In the genomic region with DNA sequence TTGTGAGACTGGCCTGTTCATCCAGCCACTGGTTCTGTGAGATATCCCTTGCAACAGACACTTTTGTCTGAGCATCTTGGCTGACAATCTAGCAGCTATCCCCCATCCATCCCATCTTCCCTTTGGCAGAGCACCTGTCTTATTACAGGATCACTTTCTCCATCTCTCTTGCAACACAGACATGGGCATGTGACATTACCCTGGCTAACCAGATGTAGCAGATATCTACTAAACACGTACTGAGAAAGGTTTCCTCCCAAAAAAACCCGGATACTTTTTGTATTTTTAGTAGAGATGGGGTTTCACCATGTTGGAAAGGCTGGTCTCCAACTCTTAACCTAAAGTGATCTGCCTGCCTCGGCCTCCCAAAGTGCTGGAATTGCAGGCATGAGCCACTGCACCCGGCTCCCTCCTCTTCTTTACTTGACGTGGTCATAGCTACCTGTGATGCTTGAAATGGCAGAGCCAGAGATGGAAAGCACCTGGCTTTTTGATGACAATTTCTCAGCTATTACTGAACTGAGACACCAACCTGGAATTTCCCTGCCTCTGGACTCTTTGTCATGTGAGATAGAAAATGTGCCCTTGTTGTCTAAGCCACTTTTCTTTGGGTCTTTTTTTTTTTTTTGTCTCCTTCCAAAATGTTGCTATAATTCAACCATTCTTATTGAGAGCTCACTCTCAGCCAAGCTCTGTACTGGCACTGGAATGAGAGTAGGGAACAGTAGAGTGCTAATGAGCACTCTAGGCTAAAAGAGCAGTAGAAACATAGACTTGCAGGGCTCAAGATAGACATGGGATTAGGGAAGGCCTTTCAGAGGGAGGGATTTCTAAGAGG, we compare ENCODE assay signal across 11 cellular contexts. TPM values are rescaled to one million over a fixed set of nuclear protein-coding genes. Genes with fewer than 3 reads are reported as not detected.
A peak's percentile ranks its signal among the peaks of the same experiment; 100 is the strongest.
DNase-seq lines count a peak whose midpoint lies in the region; ATAC-seq lines count a peak whose summit lies in the region.
"Had no signal": no experiment of that assay in that cellular context is flagged by ENCODE, and none has a peak within 500 bp of the region (broad histone marks: within the 10 kb centered on the region; RNA-seq: fewer than 3 reads in every experiment).

No MANE protein-coding gene starts in this region.

- H3K27me3 ChIP-seq in HAP-1 (ENCODE audit: low read depth) = no peaks in the 10 kb centered on the region

- H3K4me3 ChIP-seq in HAP-1 = no peak overlapping the region

- in situ Hi-C loops in G401 (cut with HindIII; ENCODE audit: low sequenced_read_pairs) = no loop called here
- in situ Hi-C loops in HAP-1 (cut with MboI; ENCODE audit: low sequenced_read_pairs) = no loop called here

- H3K36me3 ChIP-seq in HAP-1 (replicated peaks) = no peaks in the 10 kb centered on the region

- ATAC-seq in HG02678 (IDR thresholded peaks at IDR 0.05; ENCODE audit: unreplicated experiment) (peak; percentile 44), left lobe of liver (peak; percentile 47), Right ventricle myocardium inferior (no peak)

- intact Hi-C loops in Right ventricle myocardium inferior (cut with DNase I) = no loop called here

- H3K9me3 ChIP-seq in HAP-1 = 0 out of 2 replicates have a peak, but pooled peaks cover 4% of the 10 kb centered on the region

- DNase-seq in G401 (ENCODE audit: low spot score) (peak; percentile 54), left lobe of liver (ENCODE audit: low spot score) (peak; percentile 33), HAP-1 (ENCODE audit: low spot score in 2 of 2) (no peak), GM19240 (ENCODE audit: insufficient read length, low spot score) (no peak), NCI-H2196 (lab: John Stamatoyannopoulos, UW; ENCODE audit: unreplicated experiment) (no peak), Right ventricle myocardium inferior (ENCODE audit: missing footprints) (no peak)
- DNase-seq in activated CD4-positive, alpha-beta T cell treated with anti-CD3 and anti-CD28 coated beads, Interleukin-2, amount 50 U/mL, for 4 hours = peak; percentile 26 to 41
- DNase-seq: Caco-2, dermis blood vessel endothelial cell, GOT3 had no signal

- H3K4me1 ChIP-seq in HAP-1 = peaks cover 4% of the 10 kb centered on the region

RNA-seq across cellular contexts. Expression of a gene that starts 32.6 kb away (rescaled TPM):
- 7.5 and 16.6 TPM in 2 replicates for total RNA-seq in G401 (2014; rRNA removed; shearing (Covaris generic))
- 12.7 TPM for total RNA-seq in left lobe of liver
- total RNA-seq in Right ventricle myocardium inferior = 24.2 TPM

RNA-seq across cellular contexts. Expression of a gene that starts 43.3 kb away (rescaled TPM):
- total RNA-seq in G401 (2014; rRNA removed; shearing (Covaris generic)) = 8.6 and 9.7 TPM in 2 replicates
- 14.1 TPM for total RNA-seq in left lobe of liver
- total RNA-seq in Right ventricle myocardium inferior = 21.8 TPM

Comparison
In these comparisons a context has a peak if more than half of its experiments do, and no peak if none do; other contexts are left out.
1. DNase-seq: peak in G401 (single experiment), activated CD4-positive, alpha-beta T cell treated with anti-CD3 and anti-CD28 coated beads, Interleukin-2, amount 50 U/mL, for 4 hours (2 of 2) and left lobe of liver (single experiment); none in HAP-1 (0 of 2), GM19240 (single experiment), NCI-H2196 (single experiment) and Right ventricle myocardium inferior (single experiment).